21 cellular contexts compared by ENCODE assay signal in genomic region chr10:5545011-5545410, GRCh38. TPM values are rescaled to one million over a fixed set of nuclear protein-coding genes. Genes with fewer than 3 reads are reported as not detected.
DNase-seq lines count a peak whose midpoint lies in the region; ATAC-seq and TF ChIP-seq lines count a peak whose summit lies in the region.
"Had no signal": no experiment of that assay in that cellular context is flagged by ENCODE, and none has a peak within 500 bp of the region (broad histone marks: within the 10 kb centered on the region; RNA-seq: fewer than 3 reads in every experiment).

No MANE protein-coding gene starts in this region.

- no peaks in the 10 kb centered on the region for H3K36me3 ChIP-seq in ovary
- H3K36me3 ChIP-seq: heart right ventricle, tibial nerve had no signal

- H3K27me3 ChIP-seq in right cardiac atrium (ENCODE audit: control insufficient read depth, insufficient read depth) (no peaks in the 10 kb centered on the region), ovary (no peaks in the 10 kb centered on the region)
- H3K27me3 ChIP-seq: heart right ventricle, tibial nerve had no signal

- peak overlapping the region; percentile 40 for H3K27ac ChIP-seq in right cardiac atrium (ENCODE audit: low read length)
- H3K27ac ChIP-seq in epithelial cell of prostate = peak overlapping the region; percentile 100
- no peak overlapping the region for H3K27ac ChIP-seq in ovary

- TF ChIP-seq POLR2A in ovary (IDR thresholded peaks at IDR 0.05) = no peak

- intact Hi-C loops in right cardiac atrium (cut with DNase I) (no loop called here), left ventricle myocardium superior (cut with micrococcal nuclease) (no loop called here), ovary (cut with DNase I) (loop anchor here in 1 of 4 donors (10.0 kb wide), 1 partner anchor 90 kb away; no protein-coding TSS in a partner anchor)

- H3K4me3 ChIP-seq in right cardiac atrium (ENCODE audit: low read length) (no peak overlapping the region), ovary (no peak overlapping the region)
- H3K4me3 ChIP-seq: heart right ventricle, tibial nerve had no signal

- ATAC-seq in right cardiac atrium = no peak
- ATAC-seq in left ventricle myocardium superior = no peak
- no peak for ATAC-seq in GM21576 (IDR thresholded peaks at IDR 0.05; ENCODE audit: unreplicated experiment)
- no peak for ATAC-seq in GM21825 (IDR thresholded peaks at IDR 0.05; ENCODE audit: unreplicated experiment)
- ATAC-seq: HCT116; naive thymus-derived CD8-positive, alpha-beta T cell had no signal

- DNase-seq in right cardiac atrium = peak in 1 of 3 donors; percentile 22
- no peak for DNase-seq in left ventricle myocardium superior
- DNase-seq in epithelial cell of prostate (ENCODE audit: low read depth, low spot score) = no peak
- DNase-seq in ovary = peak in 4 of 5 donors; percentile 3 to 12 (median 6)
- DNase-seq in Ammon's horn (ENCODE audit: low spot score) = no peak
- no peak for DNase-seq in NCI-H128 (lab: John Stamatoyannopoulos, UW; ENCODE audit: unreplicated experiment)
- DNase-seq: activated B cell treated with CpG ODN at 0.5 μM for 24 hours, activated gamma-delta T cell treated with Interleukin-2 at 50 U/mL for 16 hours, NCI-H2107, NCI-H526 treated with DMSO at 0.1 percent for 48 hours, retina had no signal

- no peak for TF ChIP-seq EP300 in ovary (IDR thresholded peaks at IDR 0.05)

- H3K4me1 ChIP-seq in right cardiac atrium (ENCODE audit: control insufficient read depth, insufficient read depth, low read length) (peaks cover 5% of the 10 kb centered on the region), ovary (ENCODE audit: insufficient read depth) (peaks cover 9% of the 10 kb centered on the region)

- H3K9me3 ChIP-seq in right cardiac atrium (ENCODE audit: control insufficient read depth, low read length) (no peaks in the 10 kb centered on the region), ovary (no peaks in the 10 kb centered on the region)

- 94% methylated on average over 1 of the region's 1 CpG for WGBS in right cardiac atrium
- 82 to 91% (median 88%) methylated on average over 1 of the region's 1 CpG for WGBS in ovary, 3 donors

- TF ChIP-seq CTCF in ovary (IDR thresholded peaks at IDR 0.05) = no peak

RNA-seq across cellular contexts. Expression of gene CALML3, which starts 20.2 kb away (rescaled TPM):
- total RNA-seq in right cardiac atrium (not detected), left ventricle myocardium superior (not detected), ovary (1 to 10 TPM in 1 of 7 donors, not detected in 6; 1.5 TPM)
- polyA plus RNA-seq in right cardiac atrium (not detected), ovary (under 1 TPM in 1 of 2 donors, not detected in 1; 0.02 TPM)
- total RNA-seq: activated B cell treated with CpG ODN at 0.5 μM for 24 hours; activated CD8-positive, alpha-beta memory T cell treated with anti-CD3 and anti-CD28 coated beads for 36 hours; Calu3; fibroblast of lung; heart right ventricle; kidney epithelial cell; naive thymus-derived CD8-positive, alpha-beta T cell; tibial nerve had no signal
- polyA plus RNA-seq: fibroblast of lung; naive thymus-derived CD8-positive, alpha-beta T cell had no signal

RNA-seq across cellular contexts. Expression of gene CALML5, which starts 45.6 kb away (rescaled TPM):
- not detected for total RNA-seq in right cardiac atrium
- not detected for polyA plus RNA-seq in right cardiac atrium
- not detected for total RNA-seq in left ventricle myocardium superior
- total RNA-seq in ovary = 1 to 10 TPM in 1 of 7 donors, not detected in 6; 1.7 TPM
- not detected for polyA plus RNA-seq in ovary
- total RNA-seq: activated B cell treated with CpG ODN at 0.5 μM for 24 hours; activated CD8-positive, alpha-beta memory T cell treated with anti-CD3 and anti-CD28 coated beads for 36 hours; Calu3; fibroblast of lung; heart right ventricle; kidney epithelial cell; naive thymus-derived CD8-positive, alpha-beta T cell; tibial nerve had no signal
- polyA plus RNA-seq: fibroblast of lung; heart right ventricle; naive thymus-derived CD8-positive, alpha-beta T cell had no signal

Comparison
In these comparisons a context has a peak if more than half of its experiments do, and no peak if none do; other contexts are left out.
1. DNase-seq: peak in ovary (4 of 5); none in left ventricle myocardium superior (single experiment), epithelial cell of prostate (single experiment), Ammon's horn (single experiment) and NCI-H128 (single experiment).
2. H3K27ac ChIP-seq: peak in right cardiac atrium (single experiment) and epithelial cell of prostate (single experiment); none in ovary (0 of 2).